In genomic region chr6:21792177-21792576, GRCh38 we compare ENCODE assay signal across 1 cellular context.
TF ChIP-seq lines count a peak whose summit lies in the region.

No MANE protein-coding gene starts in this region.

TF ChIP-seq in SK-N-SH, 30 proteins besides CTCF, POLR2A, EP300 and RAD21 (continued from another document):
- TF ChIP-seq ZBTB33 (IDR thresholded peaks at IDR 0.05; ENCODE audit: borderline replicate concordance, low read depth) (no peak), MAX (IDR thresholded peaks at IDR 0.05; ENCODE audit: low read depth) (no peak)
